21 cellular contexts compared by ENCODE assay signal in the genomic region with DNA sequence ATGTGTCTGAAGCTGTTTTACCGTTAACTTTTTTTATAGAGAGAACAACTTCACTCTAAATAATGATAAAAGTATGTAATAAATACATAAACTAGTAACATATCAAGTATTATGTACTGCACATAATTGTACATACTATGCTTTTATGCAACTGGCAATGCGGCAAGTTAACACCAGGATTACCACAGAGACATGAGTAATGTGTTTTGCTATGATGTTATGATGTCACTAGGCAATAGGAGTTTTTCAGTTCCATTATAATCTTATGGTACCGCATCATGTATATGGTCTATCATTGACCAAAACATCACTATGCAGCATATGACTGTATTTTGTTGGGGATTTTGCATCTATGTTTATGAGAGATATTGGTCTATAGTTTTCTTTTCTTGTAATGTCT.
"Had no signal": no experiment of that assay in that cellular context is flagged by ENCODE, and none has a peak within 500 bp of the region (broad histone marks: within the 10 kb centered on the region; RNA-seq: fewer than 3 reads in every experiment).

No MANE protein-coding gene starts in this region.

- H3K9me3 ChIP-seq: esophagus squamous epithelium, lower lobe of right lung, pancreas, suprapubic skin, tibial artery, upper lobe of left lung, vagina had no signal

- H3K27ac ChIP-seq: esophagus squamous epithelium, foreskin keratinocyte, left ventricle myocardium inferior, lower lobe of right lung, pancreas, suprapubic skin, tibial artery, upper lobe of left lung, vagina had no signal

- H3K4me1 ChIP-seq: esophagus squamous epithelium, left ventricle myocardium inferior, lower lobe of right lung, pancreas, suprapubic skin, tibial artery, upper lobe of left lung, vagina had no signal

- H3K4me3 ChIP-seq: esophagus squamous epithelium, left ventricle myocardium inferior, lower lobe of right lung, pancreas, suprapubic skin, tibial artery, upper lobe of left lung, vagina had no signal

- H3K27me3 ChIP-seq: esophagus squamous epithelium, foreskin keratinocyte, pancreas, suprapubic skin, tibial artery, upper lobe of left lung, vagina had no signal

- H3K36me3 ChIP-seq: esophagus squamous epithelium, left ventricle myocardium inferior, lower lobe of right lung, pancreas, suprapubic skin, tibial artery, upper lobe of left lung, vagina had no signal

- DNase-seq: effector memory CD8-positive, alpha-beta T cell; esophagus squamous epithelium; foreskin keratinocyte; immature natural killer cell; kidney; left cardiac atrium; left ventricle myocardium inferior; lower lobe of right lung; mesenchymal stem cell; midbrain; naive B cell; occipital lobe; pancreas; right cardiac atrium; stimulated activated CD4-positive, alpha-beta T cell treated with anti-CD3 and anti-CD28 coated beads, Interleukin-4, amount 100 ng/mL, for 1 hour; stimulated activated CD8-positive, alpha-beta memory T cell treated with anti-CD3 and anti-CD28 coated beads, Interleukin-4, amount 100 ng/mL, for 48 hours; stimulated activated naive CD8-positive, alpha-beta T cell treated with anti-CD3 and anti-CD28 coated beads, Interleukin-15, Interleukin-2, amounts not matched to agents 100 U/mL and 50 U/mL, for 24 hours; tibial artery; upper lobe of left lung had no signal
